1 cellular context compared by ENCODE assay signal in the genomic region with DNA sequence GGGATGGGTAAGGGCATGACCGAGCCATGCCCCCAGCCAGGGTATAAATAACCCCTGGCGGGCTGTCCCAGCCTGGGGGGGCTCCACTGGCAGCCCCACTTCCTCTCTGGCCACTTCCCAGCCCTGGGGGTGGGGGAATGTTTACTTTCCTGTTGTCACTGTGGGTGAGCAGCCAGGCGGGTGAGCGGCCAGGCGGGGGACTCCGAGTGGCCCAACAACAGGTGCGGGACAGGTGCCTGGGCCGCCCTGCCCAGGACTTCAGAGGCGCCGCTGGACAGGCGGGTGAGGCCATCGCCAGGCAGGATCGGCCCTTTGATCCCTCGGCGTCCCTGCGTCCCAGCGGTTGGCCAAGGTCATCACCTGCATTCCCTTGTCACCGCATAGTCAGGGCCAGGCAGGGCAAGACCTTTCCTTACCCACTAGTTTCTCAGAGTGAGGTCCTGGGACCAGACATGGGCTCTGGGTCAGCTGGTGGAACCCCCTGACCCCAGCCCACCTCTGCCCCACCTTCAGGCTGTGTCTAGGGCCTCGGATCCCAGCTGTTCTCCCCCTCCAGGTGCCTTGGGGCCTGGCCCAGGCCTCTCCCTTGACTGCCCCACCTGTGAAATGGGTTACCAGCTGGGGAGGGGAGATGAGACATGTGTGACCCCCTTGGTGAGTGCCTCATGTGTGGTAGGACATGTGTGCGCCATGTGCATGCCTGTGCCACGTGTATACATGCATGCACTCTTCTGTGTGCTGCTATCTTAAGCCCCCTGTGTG.
TF ChIP-seq lines count a peak whose summit lies in the region.

No MANE protein-coding gene starts in this region.

TF ChIP-seq in HepG2, 621 proteins besides CTCF, POLR2A, EP300 and RAD21 (continued from another document):
- TF ChIP-seq, protein P1, sequence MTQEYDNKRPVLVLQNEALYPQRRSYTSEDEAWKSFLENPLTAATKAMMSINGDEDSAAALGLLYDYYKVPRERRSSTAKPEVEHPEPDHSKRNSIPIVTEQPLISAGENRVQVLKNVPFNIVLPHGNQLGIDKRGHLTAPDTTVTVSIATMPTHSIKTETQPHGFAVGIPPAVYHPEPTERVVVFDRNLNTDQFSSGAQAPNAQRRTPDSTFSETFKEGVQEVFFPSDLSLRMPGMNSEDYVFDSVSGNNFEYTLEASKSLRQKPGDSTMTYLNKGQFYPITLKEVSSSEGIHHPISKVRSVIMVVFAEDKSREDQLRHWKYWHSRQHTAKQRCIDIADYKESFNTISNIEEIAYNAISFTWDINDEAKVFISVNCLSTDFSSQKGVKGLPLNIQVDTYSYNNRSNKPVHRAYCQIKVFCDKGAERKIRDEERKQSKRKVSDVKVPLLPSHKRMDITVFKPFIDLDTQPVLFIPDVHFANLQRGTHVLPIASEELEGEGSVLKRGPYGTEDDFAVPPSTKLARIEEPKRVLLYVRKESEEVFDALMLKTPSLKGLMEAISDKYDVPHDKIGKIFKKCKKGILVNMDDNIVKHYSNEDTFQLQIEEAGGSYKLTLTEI (CRISPR knock-in tag; conservative IDR thresholded peaks at IDR 0.05), result no peak
- TF ChIP-seq GATAD1 (CRISPR knock-in tag; IDR thresholded peaks at IDR 0.05), result peak; percentile 77
- TF ChIP-seq ZSCAN22 (CRISPR knock-in tag; IDR thresholded peaks at IDR 0.05), result no peak; the same call in 1 of the 2 replicates
- TF ChIP-seq ZNF850 (CRISPR knock-in tag; conservative IDR thresholded peaks at IDR 0.05), result no peak
- TF ChIP-seq ZNF841 (CRISPR knock-in tag; IDR thresholded peaks at IDR 0.05; ENCODE audit: borderline replicate concordance), result no peak
- TF ChIP-seq ZNF660 (CRISPR knock-in tag; IDR thresholded peaks at IDR 0.05; ENCODE audit: borderline replicate concordance, low read depth), result no peak
- TF ChIP-seq, protein P2, sequence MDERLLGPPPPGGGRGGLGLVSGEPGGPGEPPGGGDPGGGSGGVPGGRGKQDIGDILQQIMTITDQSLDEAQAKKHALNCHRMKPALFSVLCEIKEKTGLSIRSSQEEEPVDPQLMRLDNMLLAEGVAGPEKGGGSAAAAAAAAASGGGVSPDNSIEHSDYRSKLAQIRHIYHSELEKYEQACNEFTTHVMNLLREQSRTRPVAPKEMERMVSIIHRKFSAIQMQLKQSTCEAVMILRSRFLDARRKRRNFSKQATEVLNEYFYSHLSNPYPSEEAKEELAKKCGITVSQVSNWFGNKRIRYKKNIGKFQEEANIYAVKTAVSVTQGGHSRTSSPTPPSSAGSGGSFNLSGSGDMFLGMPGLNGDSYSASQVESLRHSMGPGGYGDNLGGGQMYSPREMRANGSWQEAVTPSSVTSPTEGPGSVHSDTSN (CRISPR knock-in tag; IDR thresholded peaks at IDR 0.05), result no peak
- TF ChIP-seq, protein P3, sequence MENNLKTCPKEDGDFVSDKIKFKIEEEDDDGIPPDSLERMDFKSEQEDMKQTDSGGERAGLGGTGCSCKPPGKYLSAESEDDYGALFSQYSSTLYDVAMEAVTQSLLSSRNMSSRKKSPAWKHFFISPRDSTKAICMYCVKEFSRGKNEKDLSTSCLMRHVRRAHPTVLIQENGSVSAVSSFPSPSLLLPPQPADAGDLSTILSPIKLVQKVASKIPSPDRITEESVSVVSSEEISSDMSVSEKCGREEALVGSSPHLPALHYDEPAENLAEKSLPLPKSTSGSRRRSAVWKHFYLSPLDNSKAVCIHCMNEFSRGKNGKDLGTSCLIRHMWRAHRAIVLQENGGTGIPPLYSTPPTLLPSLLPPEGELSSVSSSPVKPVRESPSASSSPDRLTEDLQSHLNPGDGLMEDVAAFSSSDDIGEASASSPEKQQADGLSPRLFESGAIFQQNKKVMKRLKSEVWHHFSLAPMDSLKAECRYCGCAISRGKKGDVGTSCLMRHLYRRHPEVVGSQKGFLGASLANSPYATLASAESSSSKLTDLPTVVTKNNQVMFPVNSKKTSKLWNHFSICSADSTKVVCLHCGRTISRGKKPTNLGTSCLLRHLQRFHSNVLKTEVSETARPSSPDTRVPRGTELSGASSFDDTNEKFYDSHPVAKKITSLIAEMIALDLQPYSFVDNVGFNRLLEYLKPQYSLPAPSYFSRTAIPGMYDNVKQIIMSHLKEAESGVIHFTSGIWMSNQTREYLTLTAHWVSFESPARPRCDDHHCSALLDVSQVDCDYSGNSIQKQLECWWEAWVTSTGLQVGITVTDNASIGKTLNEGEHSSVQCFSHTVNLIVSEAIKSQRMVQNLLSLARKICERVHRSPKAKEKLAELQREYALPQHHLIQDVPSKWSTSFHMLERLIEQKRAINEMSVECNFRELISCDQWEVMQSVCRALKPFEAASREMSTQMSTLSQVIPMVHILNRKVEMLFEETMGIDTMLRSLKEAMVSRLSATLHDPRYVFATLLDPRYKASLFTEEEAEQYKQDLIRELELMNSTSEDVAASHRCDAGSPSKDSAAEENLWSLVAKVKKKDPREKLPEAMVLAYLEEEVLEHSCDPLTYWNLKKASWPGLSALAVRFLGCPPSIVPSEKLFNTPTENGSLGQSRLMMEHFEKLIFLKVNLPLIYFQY (CRISPR knock-in tag; IDR thresholded peaks at IDR 0.05; ENCODE audit: borderline replicate concordance), result peak; percentile 99
- TF ChIP-seq ZNF251 (CRISPR knock-in tag; IDR thresholded peaks at IDR 0.05), result no peak
- peak in 1 of 2 experiments; percentile 92; a peak in 2 of 4 replicates for TF ChIP-seq KLF16 (CRISPR knock-in tag; IDR thresholded peaks at IDR 0.05)
- TF ChIP-seq NFYB (CRISPR knock-in tag; IDR thresholded peaks at IDR 0.05), result peak; percentile 47; the same call in 1 of the 2 replicates
- peak; percentile 99 for TF ChIP-seq TARDBP (CRISPR knock-in tag; IDR thresholded peaks at IDR 0.05)
- no peak for TF ChIP-seq SRSF4 (IDR thresholded peaks at IDR 0.05; ENCODE audit: low read depth, low read length, poor library complexity, severe bottlenecking)
